In genomic region chr10:96456296-96456840, GRCh38 we compare ENCODE assay signal across 20 cellular contexts. TPM values are rescaled to one million over a fixed set of nuclear protein-coding genes. Genes with fewer than 3 reads are reported as not detected.
DNase-seq lines count a peak whose midpoint lies in the region; ATAC-seq, FAIRE-seq and TF ChIP-seq lines count a peak whose summit lies in the region.
"Had no signal": no experiment of that assay in that cellular context is flagged by ENCODE, and none has a peak within 500 bp of the region (broad histone marks: within the 10 kb centered on the region; RNA-seq: fewer than 3 reads in every experiment).

No MANE protein-coding gene starts in this region.

- no peak overlapping the region for H2AFZ ChIP-seq in H1 (ENCODE audit: low read length)
- H2AFZ ChIP-seq in neuronal stem cell (ENCODE audit: low read length), result no peak overlapping the region
- H2AFZ ChIP-seq in PC-9, result no peak overlapping the region

- H2BK12ac ChIP-seq in H1 (ENCODE audit: low read depth, low read length), result peak overlapping the region; percentile 53; the same call in 1 of the 2 replicates
- H2BK12ac ChIP-seq in neuronal stem cell (ENCODE audit: low read length), result no peak overlapping the region

- H3K4me3 ChIP-seq in H1 (ENCODE audit: extremely low read depth in 1 of 4, insufficient read depth in 2 of 4, low read depth in 3 of 4, low read length in 4 of 4) (no peak overlapping the region), neuronal stem cell (ENCODE audit: low read length in 2 of 2) (no peak overlapping the region), PC-9 (no peak overlapping the region)

- no peaks in the 10 kb centered on the region for H3K79me1 ChIP-seq in H1 (ENCODE audit: low read depth, low read length)
- peaks cover 2% of the 10 kb centered on the region for H3K79me1 ChIP-seq in neuronal stem cell (ENCODE audit: low read depth, low read length)

- H3K27me3 ChIP-seq in H1 (replicated peaks in 1 of 4; ENCODE audit: control insufficient read depth in 3 of 4, extremely low read depth in 1 of 4, insufficient read depth in 3 of 4, low read length in 3 of 4), result no peaks in the 10 kb centered on the region
- H3K27me3 ChIP-seq in neuronal stem cell (ENCODE audit: control insufficient read depth in 3 of 3, insufficient read depth in 3 of 3, low read depth in 1 of 3, low read length in 3 of 3), result no peaks in the 10 kb centered on the region
- H3K27me3 ChIP-seq in PC-9 (ENCODE audit: insufficient read depth, low read depth), result no peaks in the 10 kb centered on the region

- H3K27me3 Mint-ChIP-seq in natural killer cell treated with Interleukin-12 subunit alpha and Interleukin-12 subunit beta and Interleukin-15 and Interleukin-18, amount 100 ng/mL, for 72 hours, result peaks cover 9 to 15% of the 10 kb centered on the region in 2 donors
- H3K27me3 Mint-ChIP-seq in natural killer cell (ENCODE audit: low read depth in 2 of 2), result peaks cover 15 to 19% of the 10 kb centered on the region in 2 donors

- ATAC-seq in natural killer cell treated with Interleukin-12 subunit alpha and Interleukin-12 subunit beta and Interleukin-15 and Interleukin-18, amount 100 ng/mL, for 72 hours, result peak; percentile 12 to 49
- no peak for ATAC-seq in natural killer cell

- no peak overlapping the region for H2BK5ac ChIP-seq in H1 (ENCODE audit: low read depth, low read length)
- H2BK5ac ChIP-seq in neuronal stem cell (ENCODE audit: low read length), result no peak overlapping the region

- H3K14ac ChIP-seq in H1 (ENCODE audit: insufficient read length), result no peak overlapping the region
- no peak overlapping the region for H3K14ac ChIP-seq in neuronal stem cell (ENCODE audit: low read length)

- H3K9ac ChIP-seq in H1 (replicated peaks in 1 of 4; ENCODE audit: extremely low read depth in 1 of 4, low read depth in 3 of 4, low read length in 3 of 4), result no peak overlapping the region
- H3K9ac ChIP-seq in neuronal stem cell (ENCODE audit: low read depth, low read length, poor library complexity), result no peak overlapping the region

- TF ChIP-seq CTCF in natural killer cell (IDR thresholded peaks at IDR 0.05), result no peak
- no peak for TF ChIP-seq CTCF in H1 (IDR thresholded peaks at IDR 0.05; ENCODE audit: control extremely low read depth in 1 of 3, insufficient read depth in 1 of 3, low read depth in 1 of 3, low read length in 3 of 3)
- no peak for TF ChIP-seq CTCF in PC-9 (conservative IDR thresholded peaks at IDR 0.05)

- no peaks in the 10 kb centered on the region for H4K20me1 ChIP-seq in H1 (replicated peaks in 1 of 2; ENCODE audit: control insufficient read depth in 1 of 2, insufficient read depth in 2 of 2, low read length in 2 of 2)
- no peaks in the 10 kb centered on the region for H4K20me1 ChIP-seq in PC-9 (ENCODE audit: insufficient read depth)

- H2AK5ac ChIP-seq in H1 (ENCODE audit: low read depth, low read length) (no peak overlapping the region), neuronal stem cell (ENCODE audit: low read depth, low read length) (peak overlapping the region; percentile 74)

- no peak overlapping the region for H3K23ac ChIP-seq in H1 (ENCODE audit: insufficient read length)
- H3K23ac ChIP-seq in neuronal stem cell (ENCODE audit: low read depth, low read length, poor library complexity), result no peak overlapping the region

- H3K79me2 ChIP-seq in H1 (ENCODE audit: control insufficient read depth in 1 of 2, insufficient read depth in 2 of 2, low read length in 2 of 2) (no peaks in the 10 kb centered on the region), PC-9 (ENCODE audit: low read depth) (no peaks in the 10 kb centered on the region)

- no peak overlapping the region for H3K4me3 Mint-ChIP-seq in natural killer cell treated with Interleukin-12 subunit alpha and Interleukin-12 subunit beta and Interleukin-15 and Interleukin-18, amount 100 ng/mL, for 72 hours
- no peak overlapping the region for H3K4me3 Mint-ChIP-seq in natural killer cell
- H3K4me3 Mint-ChIP-seq: CD4-positive, CD25-positive, alpha-beta regulatory T cell; CD8-positive, alpha-beta memory T cell; H9; IgD-negative memory B cell had no signal

- no peak overlapping the region for H3K18ac ChIP-seq in H1 (ENCODE audit: extremely low read depth, low read length)
- H3K18ac ChIP-seq in neuronal stem cell (ENCODE audit: low read length), result peak overlapping the region; percentile 44

- H3K9me2 ChIP-seq in PC-9 (ENCODE audit: insufficient read depth), result no peaks in the 10 kb centered on the region

- no peaks in the 10 kb centered on the region for H3F3A ChIP-seq in PC-9 (ENCODE audit: insufficient read depth, low read depth)

- no peak for TF ChIP-seq EP300 in H1 (IDR thresholded peaks at IDR 0.05; ENCODE audit: borderline replicate concordance in 1 of 2, low read depth in 2 of 2, low read length in 2 of 2)

- no peak overlapping the region for H3K56ac ChIP-seq in H1 (replicated peaks; ENCODE audit: insufficient read length, low read depth, low read length)

- H3K9me3 ChIP-seq in H1 (ENCODE audit: insufficient read depth in 2 of 2, low read depth in 1 of 2, low read length in 1 of 2), result peaks cover 0 to 4% of the 10 kb centered on the region in 2 experiments; a peak in 2 of 4 replicates
- H3K9me3 ChIP-seq in neuronal stem cell (replicated peaks in 1 of 2; ENCODE audit: control insufficient read depth in 2 of 2, insufficient read depth in 1 of 2, low read depth in 1 of 2, low read length in 2 of 2), result no peaks in the 10 kb centered on the region
- H3K9me3 ChIP-seq in PC-9 (ENCODE audit: insufficient read depth, low read depth), result no peaks in the 10 kb centered on the region
- H3K9me3 ChIP-seq: Caco-2 had no signal

- no peak for TF ChIP-seq RAD21 in H1 (IDR thresholded peaks at IDR 0.05 in 1 of 2, conservative IDR thresholded peaks at IDR 0.05 in 1 of 2; ENCODE audit: low read depth in 2 of 2, low read length in 2 of 2)

- no peak overlapping the region for H3K27ac ChIP-seq in H1 (ENCODE audit: low read depth, low read length)
- H3K27ac ChIP-seq in neuronal stem cell (replicated peaks; ENCODE audit: low read length), result no peak overlapping the region
- H3K27ac ChIP-seq in PC-9, result no peak overlapping the region

- H4K8ac ChIP-seq in H1 (ENCODE audit: extremely low read depth, insufficient read depth, low read length), result peak overlapping the region; percentile 28; the same call in 1 of the 2 replicates
- peak overlapping the region; percentile 72 for H4K8ac ChIP-seq in neuronal stem cell (ENCODE audit: low read depth, low read length)

- H3K4me2 ChIP-seq in H1 (ENCODE audit: insufficient read depth in 1 of 2, low read depth in 2 of 2, low read length in 2 of 2) (no peak overlapping the region), neuronal stem cell (ENCODE audit: insufficient read depth, low read length, poor library complexity, severe bottlenecking) (no peak overlapping the region), PC-9 (no peak overlapping the region)

- WGBS in H1 (ENCODE audit: extremely low coverage in 1 of 2, insufficient coverage in 1 of 2, insufficient read length in 1 of 2, insufficient replicate concordance in 2 of 2, low coverage in 1 of 2, low lambda C conversion rate in 2 of 2, missing lambda C conversion rate in 1 of 2), 2 experiments, result 88% methylated on average over 5 of the region's 5 CpGs; no CpG with 5 or more reads in 1 of the 2 experiments
- no CpG with 5 or more reads among the region's 5 CpGs for WGBS in neuronal stem cell (ENCODE audit: extremely low coverage in 2 of 2, insufficient read length in 2 of 2, insufficient replicate concordance in 1 of 2), 2 donors

- intact Hi-C loops in natural killer cell (cut with micrococcal nuclease), result no loop called here
- intact Hi-C loops in PC-9 (cut with micrococcal nuclease; ENCODE audit: unreplicated experiment), result no loop called here

- POLR2A ChIA-PET in H1 (lab: Charles Lee; ENCODE audit: partially characterized antibody), result interaction anchor here (0.8 to 1.3 kb wide), 5 partner anchors 8 to 326 kb away, joined by 3 to 4 read pairs (median 3); partner anchors contain the start of gene ZNF518A
- POLR2A ChIA-PET in PC-9 (lab: Charles Lee; ENCODE audit: unreplicated experiment), result no interaction called here

- CTCF ChIA-PET in H1 (lab: Charles Lee; ENCODE audit: partially characterized antibody), result interaction anchor here (1.2 to 3.6 kb wide), 9 partner anchors 13 to 569 kb away, joined by 3 to 17 read pairs (median 6); partner anchors contain the start of gene TLL2
- CTCF ChIA-PET in PC-9 (lab: Charles Lee), result no interaction called here

- TF ChIP-seq POLR2A in H1 (IDR thresholded peaks at IDR 0.05; ENCODE audit: control extremely low read depth in 1 of 2, low read depth in 2 of 2, low read length in 2 of 2), result no peak

- no peak overlapping the region for H3K27ac Mint-ChIP-seq in natural killer cell treated with Interleukin-12 subunit alpha and Interleukin-12 subunit beta and Interleukin-15 and Interleukin-18, amount 100 ng/mL, for 72 hours
- no peak overlapping the region for H3K27ac Mint-ChIP-seq in natural killer cell
- H3K27ac Mint-ChIP-seq: CD4-positive, CD25-positive, alpha-beta regulatory T cell; CD8-positive, alpha-beta memory T cell had no signal

- no peak overlapping the region for H2BK20ac ChIP-seq in H1 (ENCODE audit: low read length)

- no TSS peak for BruUV-seq in PC-9 (replicated peaks; lab: Mats Ljungman, UMichigan)

- no peaks in the 10 kb centered on the region for H3K4me1 Mint-ChIP-seq in natural killer cell treated with Interleukin-12 subunit alpha and Interleukin-12 subunit beta and Interleukin-15 and Interleukin-18, amount 100 ng/mL, for 72 hours (ENCODE audit: low read depth in 2 of 2)
- no peaks in the 10 kb centered on the region for H3K4me1 Mint-ChIP-seq in natural killer cell
- H3K4me1 Mint-ChIP-seq: CD4-positive, CD25-positive, alpha-beta regulatory T cell; CD8-positive, alpha-beta memory T cell; IgD-negative memory B cell had no signal

- peaks cover 4% of the 10 kb centered on the region for H3K9me3 Mint-ChIP-seq in natural killer cell treated with Interleukin-12 subunit alpha and Interleukin-12 subunit beta and Interleukin-15 and Interleukin-18, amount 100 ng/mL, for 72 hours
- no peaks in the 10 kb centered on the region for H3K9me3 Mint-ChIP-seq in natural killer cell

- H4K91ac ChIP-seq in H1 (replicated peaks; ENCODE audit: insufficient read length, low read length), result no peak overlapping the region
- H4K91ac ChIP-seq in neuronal stem cell (ENCODE audit: low read depth, low read length, poor library complexity), result no peak overlapping the region

- no peak overlapping the region for H2BK15ac ChIP-seq in H1 (ENCODE audit: low read length)
- peak overlapping the region; percentile 43 for H2BK15ac ChIP-seq in neuronal stem cell (ENCODE audit: low read length)

- DNase-seq in natural killer cell treated with Interleukin-12 subunit alpha and Interleukin-12 subunit beta and Interleukin-15 and Interleukin-18, amount 100 ng/mL, for 72 hours (ENCODE audit: low spot score), result no peak
- no peak for DNase-seq in natural killer cell
- no peak for DNase-seq in H1 (ENCODE audit: low read depth in 1 of 2, low spot score in 2 of 2)
- no peak for DNase-seq in neuronal stem cell (ENCODE audit: low spot score)
- no peak for DNase-seq in PC-9
- no peak for DNase-seq in SKM-1 treated with dmso at 0.1 percent for 144 hours (lab: John Stamatoyannopoulos, UW; ENCODE audit: unreplicated experiment)
- no peak for DNase-seq in COLO668 (lab: John Stamatoyannopoulos, UW; ENCODE audit: unreplicated experiment)
- DNase-seq: 8988T; C1 segment of cervical spinal cord; Caco-2; CD4-positive, CD25-positive, alpha-beta regulatory T cell; CD8-positive, alpha-beta memory T cell; GDM1; GOT3; H9 had no signal

- H3K36me3 Mint-ChIP-seq in natural killer cell treated with Interleukin-12 subunit alpha and Interleukin-12 subunit beta and Interleukin-15 and Interleukin-18, amount 100 ng/mL, for 72 hours, result peaks cover 4% of the 10 kb centered on the region
- no peaks in the 10 kb centered on the region for H3K36me3 Mint-ChIP-seq in natural killer cell
- H3K36me3 Mint-ChIP-seq: CD4-positive, CD25-positive, alpha-beta regulatory T cell; CD8-positive, alpha-beta memory T cell had no signal

- H3K4me1 ChIP-seq in H1 (replicated peaks in 1 of 4; ENCODE audit: control insufficient read depth in 3 of 4, insufficient read depth in 4 of 4, low read length in 3 of 4) (peaks cover 8 to 18% (median 11%) of the 10 kb centered on the region in 4 experiments), neuronal stem cell (ENCODE audit: control insufficient read depth in 2 of 2, insufficient read depth in 1 of 2, low read depth in 1 of 2, low read length in 2 of 2) (no peaks in the 10 kb centered on the region), PC-9 (replicated peaks; ENCODE audit: insufficient read depth) (no peaks in the 10 kb centered on the region)
- H3K4me1 ChIP-seq: Caco-2 had no signal

- H3K23me2 ChIP-seq in H1 (ENCODE audit: low read depth, low read length), result no peaks in the 10 kb centered on the region

- H3K36me3 ChIP-seq in H1 (ENCODE audit: control insufficient read depth in 2 of 4, insufficient read depth in 4 of 4, low read length in 3 of 4), result no peaks in the 10 kb centered on the region
- no peaks in the 10 kb centered on the region for H3K36me3 ChIP-seq in neuronal stem cell (replicated peaks in 1 of 2; ENCODE audit: control insufficient read depth in 2 of 2, insufficient read depth in 2 of 2, low read length in 2 of 2)
- no peaks in the 10 kb centered on the region for H3K36me3 ChIP-seq in PC-9 (ENCODE audit: low read depth)

- H2BK120ac ChIP-seq in H1 (replicated peaks; ENCODE audit: low read depth, low read length), result no peak overlapping the region
- H2BK120ac ChIP-seq in neuronal stem cell (ENCODE audit: low read depth, low read length), result no peak overlapping the region

- no peak for FAIRE-seq in H1 (lab: Jason Lieb, UNC)
- FAIRE-seq: D721Med, GM12892, GM18507, HTR-8/SVneo had no signal

- no peak overlapping the region for H3K4ac ChIP-seq in H1 (replicated peaks; ENCODE audit: insufficient read length, low read depth, low read length)
- H3K4ac ChIP-seq in neuronal stem cell (ENCODE audit: low read length), result no peak overlapping the region

- H4K5ac ChIP-seq in H1 (ENCODE audit: insufficient read length, low read depth, low read length), result no peak overlapping the region

RNA-seq across cellular contexts. Expression of gene TLL2, which starts 57.4 kb away (rescaled TPM):
- total RNA-seq in natural killer cell treated with Interleukin-12 subunit alpha and Interleukin-12 subunit beta and Interleukin-15 and Interleukin-18, amount 100 ng/mL, for 72 hours, result 1 to 10 TPM in 1 of 2 donors, under 1 TPM in 1; 0.57 to 2.8 TPM
- total RNA-seq in natural killer cell (not detected), PC-9 (2021) (0.15 TPM in 1 of 2 replicates, not detected in the other)
- total RNA-seq in H1 (2021; fragmentation: NEBNext Ultra II Directional; extraction: Animal tissue kit (Norgen Biotek cat#: 25700)), result 3.0 and 3.2 TPM in 2 replicates
- polyA plus RNA-seq in H1 (2011; rRNA removed), result 2.4 and 2.9 TPM in 2 replicates
- 2.7 TPM for polyA plus RNA-seq in H1 (2011; cell fraction: cytosol; rRNA removed)
- polyA plus RNA-seq in H1 (2011; cell fraction: nucleus; rRNA removed), result 5.3 TPM
- polyA plus RNA-seq in H1 (2012, experiment 1 of 2), result 2.9 to 3.5 TPM (median 3.2 TPM) in 4 replicates
- 0.66 TPM for polyA plus RNA-seq in H1 (2012, experiment 2 of 2)
- 3.7 TPM for polyA plus RNA-seq in H1 (2013, experiment 1 of 2)
- 3.8 TPM for polyA plus RNA-seq in H1 (2013, experiment 2 of 2)
- 1.2 and 2.1 TPM in 2 replicates for polyA minus RNA-seq in H1 (2011; rRNA and poly(A)+ RNA removed)
- 1.7 TPM for polyA minus RNA-seq in H1 (2011; cell fraction: cytosol; rRNA and poly(A)+ RNA removed)
- 4.4 TPM for polyA minus RNA-seq in H1 (2011; cell fraction: nucleus; rRNA and poly(A)+ RNA removed)
- polyA plus RNA-seq in neuronal stem cell (2013, experiment 1 of 2), result 0.38 TPM
- polyA plus RNA-seq in neuronal stem cell (2013, experiment 2 of 2), result 0.22 TPM
- total RNA-seq: CD4-positive, CD25-positive, alpha-beta regulatory T cell had no signal
- polyA plus RNA-seq: CD4-positive, CD25-positive, alpha-beta regulatory T cell; CD8-positive, alpha-beta memory T cell had no signal

Comparison
In these comparisons a context has a peak if more than half of its experiments do, and no peak if none do; other contexts are left out.
1. ATAC-seq: peak in natural killer cell treated with Interleukin-12 subunit alpha and Interleukin-12 subunit beta and Interleukin-15 and Interleukin-18, amount 100 ng/mL, for 72 hours (2 of 2); none in natural killer cell (0 of 3).